In genomic region chr3:13650210-13651056, GRCh38 we compare ENCODE assay signal across 8 cellular contexts.
DNase-seq lines count a peak whose midpoint lies in the region; ATAC-seq and TF ChIP-seq lines count a peak whose summit lies in the region.

No MANE protein-coding gene starts in this region.

- TF ChIP-seq EP300 in suprapubic skin (IDR thresholded peaks at IDR 0.05): no peak

- DNase-seq in NCI-H146 (lab: John Stamatoyannopoulos, UW): peak; percentile 34
- DNase-seq in NCI-H146 treated with DMSO at 0.1 percent for 48 hours (lab: John Stamatoyannopoulos, UW; ENCODE audit: unreplicated experiment): no peak
- peak; percentile 52 for DNase-seq in RWPE1 (ENCODE audit: low spot score)
- DNase-seq in activated effector memory CD4-positive, alpha-beta T cell treated with Interleukin-2 at 50 U/mL for 16 hours: peak; percentile 64
- DNase-seq in foreskin fibroblast: peak; percentile 56 to 83
- DNase-seq in occipital lobe (lab: John Stamatoyannopoulos, UW): peak; percentile 70
- DNase-seq in suprapubic skin (ENCODE audit: low spot score in 2 of 2): peak in 1 of 2 donors; percentile 81

- no peak overlapping the region for H3K4me3 ChIP-seq in foreskin fibroblast (ENCODE audit: low read depth in 1 of 2, low read length in 2 of 2)
- no peak overlapping the region for H3K4me3 ChIP-seq in suprapubic skin

- peaks cover 35% of the 10 kb centered on the region for H3K4me1 ChIP-seq in suprapubic skin

- H3K27me3 ChIP-seq in suprapubic skin: peaks cover 24% of the 10 kb centered on the region

- no peak for TF ChIP-seq POLR2A in suprapubic skin (IDR thresholded peaks at IDR 0.05)

- H3K27ac ChIP-seq in RWPE1 (peak overlapping the region; percentile 58), suprapubic skin (no peak overlapping the region)

- WGBS in suprapubic skin: 38% methylated on average over 16 of the region's 48 CpGs

- CTCF ChIA-PET in RWPE1 (lab: Yijun Ruan, JAX): interaction anchor here (0.6 to 4.4 kb wide), 5 partner anchors 34 to 465 kb away, joined by 3 to 54 read pairs (median 3); partner anchors contain the start of gene WNT7A

- POLR2A ChIA-PET in RWPE1 (lab: Yijun Ruan, JAX; ENCODE audit: low non-redundant PET): no interaction called here

- no peaks in the 10 kb centered on the region for H3K36me3 ChIP-seq in suprapubic skin

- peak; percentile 98 for TF ChIP-seq CTCF in RWPE1 (conservative IDR thresholded peaks at IDR 0.05; ENCODE audit: low read depth)
- TF ChIP-seq CTCF in foreskin fibroblast (IDR thresholded peaks at IDR 0.05; ENCODE audit: low read depth, low read length): peak; percentile 99
- peak; percentile 95 to 99 for TF ChIP-seq CTCF in suprapubic skin (IDR thresholded peaks at IDR 0.05)

- H3K9me3 ChIP-seq in suprapubic skin: no peaks in the 10 kb centered on the region

- peak; percentile 62 for ATAC-seq in HG03175 (IDR thresholded peaks at IDR 0.05; ENCODE audit: unreplicated experiment)
